Comparison of ENCODE assay signal across 11 cellular contexts in the genomic region with DNA sequence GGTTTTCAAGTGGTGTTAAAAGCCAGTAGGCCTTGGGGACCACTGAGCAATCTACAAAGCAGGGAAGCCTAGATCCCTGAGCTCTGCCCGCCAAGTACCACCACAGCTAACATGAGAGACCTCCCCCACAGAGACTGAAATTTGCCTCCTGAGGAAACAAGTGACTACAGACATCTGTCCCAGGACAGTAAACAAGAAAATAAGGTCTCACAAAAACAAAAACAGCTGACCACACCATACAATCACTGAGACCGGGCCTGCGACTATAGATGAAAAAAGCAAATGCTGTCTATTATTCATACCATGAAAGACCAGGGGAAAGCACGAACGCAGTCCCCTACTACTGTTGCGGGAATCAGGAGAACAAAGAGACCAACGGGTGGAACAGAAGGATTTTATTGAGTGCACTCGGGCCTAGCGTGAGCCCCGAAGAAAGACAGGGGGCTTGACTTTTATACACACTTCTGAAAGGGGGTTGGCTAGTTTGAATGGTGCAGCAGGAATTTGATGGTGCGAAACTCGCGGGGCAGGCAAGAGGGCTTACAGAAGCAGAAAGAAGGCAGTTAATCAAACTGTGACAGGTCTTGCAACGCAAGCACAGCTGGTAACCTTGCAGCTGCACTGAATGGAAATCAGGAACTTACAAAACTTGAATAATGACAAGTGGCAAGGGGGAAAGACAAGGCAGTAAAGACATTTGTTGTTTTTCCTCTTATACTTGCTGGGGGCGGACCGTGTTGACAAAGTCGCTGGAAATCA. TPM values are rescaled to one million over a fixed set of nuclear protein-coding genes. Genes with fewer than 3 reads are reported as not detected.
DNase-seq lines count a peak whose midpoint lies in the region; ATAC-seq and TF ChIP-seq lines count a peak whose summit lies in the region.
"Not testable (repeated sequence)": the region's sequence is repeated elsewhere in the genome, so short reads cannot be mapped to it uniquely, and the experiment has no call there.
"Had no signal": no experiment of that assay in that cellular context is flagged by ENCODE, and none has a peak within 500 bp of the region (broad histone marks: within the 10 kb centered on the region; RNA-seq: fewer than 3 reads in every experiment).

No MANE protein-coding gene starts in this region.

- H3K36me3 ChIP-seq in GM23248 (ENCODE audit: low read depth); SJCRH30; esophagus (ENCODE audit: control insufficient read depth in 2 of 2, insufficient read depth in 2 of 2, low read length in 1 of 2): not testable (repeated sequence)

- H3F3A ChIP-seq in GM23248 (ENCODE audit: insufficient read depth) = not testable (repeated sequence)

- not testable (repeated sequence) for H3K9me3 ChIP-seq in GM23248 (ENCODE audit: low read depth); SJCRH30 (replicated peaks); esophagus (ENCODE audit: control insufficient read depth in 2 of 2, insufficient read depth in 1 of 2, low read depth in 1 of 2, low read length in 1 of 2)

- not testable (repeated sequence) for TF ChIP-seq CTCF in nephron (IDR thresholded peaks at IDR 0.05; ENCODE audit: unreplicated experiment in 3 of 3)

- H3K4me1 Mint-ChIP-seq in IgD-negative memory B cell = peaks cover 4 to 16% (median 8%) of the 10 kb centered on the region in 3 donors
- H3K4me1 Mint-ChIP-seq in activated T-helper 17 cell treated with anti-CD3 and anti-CD28 coated beads, Interleukin-2, amount 50 U/mL, for 72 hours = not testable (repeated sequence)
- H3K4me1 Mint-ChIP-seq in nephron = peaks cover 17% of the 10 kb centered on the region

- not testable (repeated sequence) for H3K9me3 Mint-ChIP-seq in IgD-negative memory B cell; activated T-helper 17 cell treated with anti-CD3 and anti-CD28 coated beads, Interleukin-2, amount 50 U/mL, for 72 hours; nephron

- H3K27me3 ChIP-seq in GM23248 (replicated peaks; ENCODE audit: insufficient read depth); SJCRH30; esophagus (ENCODE audit: control insufficient read depth in 1 of 2, insufficient read depth in 2 of 2, low read length in 2 of 2): not testable (repeated sequence)

- not testable (repeated sequence) for H3K9ac ChIP-seq in GM23248

- H3K4me3 Mint-ChIP-seq in IgD-negative memory B cell = peak overlapping the region; percentile 87 to 99 (median 94)
- H3K4me3 Mint-ChIP-seq in activated T-helper 17 cell treated with anti-CD3 and anti-CD28 coated beads, Interleukin-2, amount 50 U/mL, for 72 hours = peak overlapping the region; percentile 82
- peak overlapping the region; percentile 62 to 87 (median 82) for H3K4me3 Mint-ChIP-seq in nephron

- H3K36me3 Mint-ChIP-seq in IgD-negative memory B cell; activated T-helper 17 cell treated with anti-CD3 and anti-CD28 coated beads, Interleukin-2, amount 50 U/mL, for 72 hours (ENCODE audit: low read depth); nephron (ENCODE audit: low read depth): not testable (repeated sequence)

- H2AFZ ChIP-seq in GM23248 = not testable (repeated sequence)

- not testable (repeated sequence) for ATAC-seq in activated T-helper 17 cell treated with anti-CD3 and anti-CD28 coated beads, Interleukin-2, amount 50 U/mL, for 72 hours (replicated peaks)

- WGBS in GM23248 (ENCODE audit: low coverage in 1 of 2, low lambda C conversion rate in 2 of 2, missing lambda C conversion rate in 2 of 2), 2 experiments = 66 to 81% methylated on average over 13 to 16 of the region's 17 CpGs
- 53 to 54% methylated on average over 13 of the region's 17 CpGs for WGBS in esophagus, 2 donors

- not testable (repeated sequence) for H3K9me2 ChIP-seq in GM23248 (ENCODE audit: insufficient read depth)

- not testable (repeated sequence) for H4K20me1 ChIP-seq in GM23248 (ENCODE audit: insufficient read depth)

- not testable (repeated sequence) for H3K4me2 ChIP-seq in GM23248 (ENCODE audit: unreplicated experiment)

- H3K27ac Mint-ChIP-seq in IgD-negative memory B cell (peak overlapping the region; percentile 96 to 100 (median 99)), nephron (peak overlapping the region; percentile 99)
- H3K27ac Mint-ChIP-seq in activated T-helper 17 cell treated with anti-CD3 and anti-CD28 coated beads, Interleukin-2, amount 50 U/mL, for 72 hours = peak overlapping the region; percentile 99

- not testable (repeated sequence) for H3K27ac ChIP-seq in GM23248, SJCRH30
- H3K27ac ChIP-seq in esophagus (ENCODE audit: low read depth in 2 of 2, low read length in 1 of 2) = peak overlapping the region; percentile 65 to 83

- H3K27me3 Mint-ChIP-seq in IgD-negative memory B cell; activated T-helper 17 cell treated with anti-CD3 and anti-CD28 coated beads, Interleukin-2, amount 50 U/mL, for 72 hours; nephron (ENCODE audit: low read depth): not testable (repeated sequence)

- in situ Hi-C loops in GM23248 (cut with MboI) = not testable (repeated sequence)

- not testable (repeated sequence) for H3K79me2 ChIP-seq in GM23248 (ENCODE audit: insufficient read depth)

- DNase-seq in DMS114 treated with DMSO at 0.1 percent for 48 hours (lab: John Stamatoyannopoulos, UW; ENCODE audit: unreplicated experiment) = peak; percentile 29
- DNase-seq in GM23248 = peak; percentile 29
- DNase-seq in SJCRH30 = peak; percentile 10 to 13
- DNase-seq in stimulated activated naive CD4-positive, alpha-beta T cell treated with Interleukin-2 at 50 U/mL for 16 hours (lab: John Stamatoyannopoulos, UW) = peak; percentile 27

- H3K4me3 ChIP-seq in GM23248; SJCRH30; esophagus (ENCODE audit: low read depth in 1 of 2, low read length in 2 of 2): not testable (repeated sequence)

- H3K4me1 ChIP-seq in GM23248 (ENCODE audit: insufficient read depth); SJCRH30; esophagus (ENCODE audit: control insufficient read depth in 2 of 2, insufficient read depth in 2 of 2, low read length in 1 of 2): not testable (repeated sequence)

RNA-seq across cellular contexts. Expression of gene PPIAL4F, which starts 47.0 kb away (rescaled TPM):
- total RNA-seq in GM23248 (2014; rRNA removed; shearing (Covaris generic)) = not detected in 2 replicates
- not detected in 2 replicates for polyA plus RNA-seq in GM23248 (2016; fragmentation: Nextera tagmentation; extraction: Ambion mirVana)
- not detected for polyA plus RNA-seq in IgD-negative memory B cell
- total RNA-seq in SJCRH30 (2014; rRNA removed; shearing (Covaris generic)) = not detected in 2 replicates
- total RNA-seq in activated T-helper 17 cell treated with anti-CD3 and anti-CD28 coated beads, Interleukin-2, amount 50 U/mL, for 72 hours = not detected
- polyA plus RNA-seq in esophagus = not detected
- total RNA-seq: dermis blood vessel endothelial cell, H1, thoracic aorta had no signal
- polyA plus RNA-seq: H1 had no signal
